In genomic region chr14:73489481-73490175, GRCh38 we compare ENCODE assay signal across 16 cellular contexts. TPM values are rescaled to one million over a fixed set of nuclear protein-coding genes. Genes with fewer than 3 reads are reported as not detected.
DNase-seq lines count a peak whose midpoint lies in the region; FAIRE-seq and TF ChIP-seq lines count a peak whose summit lies in the region.
"Had no signal": no experiment of that assay in that cellular context is flagged by ENCODE, and none has a peak within 500 bp of the region (broad histone marks: within the 10 kb centered on the region; RNA-seq: fewer than 3 reads in every experiment).

No MANE protein-coding gene starts in this region.

- H2AFZ ChIP-seq in astrocyte (ENCODE audit: low read depth, low read length) (no peak overlapping the region), neural progenitor cell (replicated peaks) (no peak overlapping the region)

- H3K27me3 Mint-ChIP-seq in T-helper 2 cell treated with Interferon-gamma antibody and Interleukin-4, amounts not matched to agents 5 μg/mL and 100 μg/mL, for 36 hours (ENCODE audit: low read depth) = peaks cover 8% of the 10 kb centered on the region
- H3K27me3 Mint-ChIP-seq in IgD-negative memory B cell = peaks cover 6% of the 10 kb centered on the region
- H3K27me3 Mint-ChIP-seq in astrocyte (ENCODE audit: low read depth, unreplicated experiment) = no peaks in the 10 kb centered on the region
- H3K27me3 Mint-ChIP-seq in neural progenitor cell (ENCODE audit: insufficient read depth, low read depth) = peaks cover 7% of the 10 kb centered on the region

- TF ChIP-seq CTCF in astrocyte (IDR thresholded peaks at IDR 0.05; ENCODE audit: insufficient read depth, low read depth, low read length) (no peak), neural progenitor cell (IDR thresholded peaks at IDR 0.05) (no peak), esophagus squamous epithelium (IDR thresholded peaks at IDR 0.05) (no peak), kidney (IDR thresholded peaks at IDR 0.05; ENCODE audit: borderline replicate concordance, extremely low read depth, insufficient read depth) (no peak)

- H3K79me2 ChIP-seq in astrocyte (ENCODE audit: insufficient read depth, low read length) (peaks cover 32% of the 10 kb centered on the region), neural progenitor cell (ENCODE audit: low read depth) (peaks cover 30% of the 10 kb centered on the region)

- peaks cover 23% of the 10 kb centered on the region for H3K36me3 Mint-ChIP-seq in T-helper 2 cell treated with Interferon-gamma antibody and Interleukin-4, amounts not matched to agents 5 μg/mL and 100 μg/mL, for 36 hours (ENCODE audit: low read depth)
- peaks cover 5% of the 10 kb centered on the region for H3K36me3 Mint-ChIP-seq in IgD-negative memory B cell
- peaks cover 4% of the 10 kb centered on the region for H3K36me3 Mint-ChIP-seq in astrocyte (ENCODE audit: low read depth, unreplicated experiment)
- peaks cover 19% of the 10 kb centered on the region for H3K36me3 Mint-ChIP-seq in neural progenitor cell

- WGBS in esophagus squamous epithelium, 2 donors = 62 to 74% methylated on average over 6 of the region's 6 CpGs

- TF ChIP-seq POLR2A in esophagus squamous epithelium (IDR thresholded peaks at IDR 0.05) = no peak

- H3K9ac ChIP-seq in astrocyte (ENCODE audit: low read length) = no peak overlapping the region
- no peak overlapping the region for H3K9ac ChIP-seq in neural progenitor cell
- H3K9ac ChIP-seq in kidney (ENCODE audit: low read length in 2 of 2) = no peak overlapping the region

- H3K4me3 ChIP-seq in astrocyte (ENCODE audit: insufficient read depth, low read depth, low read length) (no peak overlapping the region), neural progenitor cell (no peak overlapping the region), esophagus squamous epithelium (no peak overlapping the region), kidney (ENCODE audit: low read length in 2 of 2) (no peak overlapping the region)

- H3F3A ChIP-seq in neural progenitor cell (ENCODE audit: low read depth) = peaks cover 19% of the 10 kb centered on the region

- H4K20me1 ChIP-seq in astrocyte (ENCODE audit: insufficient read depth, low read length) (peaks cover 32% of the 10 kb centered on the region), neural progenitor cell (ENCODE audit: low read depth) (peaks cover 28% of the 10 kb centered on the region)

- peaks cover 15% of the 10 kb centered on the region for H3K4me1 ChIP-seq in astrocyte (ENCODE audit: insufficient read depth, low read length)
- peaks cover 20% of the 10 kb centered on the region for H3K4me1 ChIP-seq in neural progenitor cell
- peaks cover 8 to 42% (median 27%) of the 10 kb centered on the region in 3 donors for H3K4me1 ChIP-seq in esophagus squamous epithelium
- peaks cover 6 to 15% of the 10 kb centered on the region in 2 donors for H3K4me1 ChIP-seq in kidney (ENCODE audit: control insufficient read depth in 1 of 2, insufficient read depth in 1 of 2, low read depth in 1 of 2, low read length in 2 of 2)

- H3K4me3 Mint-ChIP-seq in T-helper 2 cell treated with Interferon-gamma antibody and Interleukin-4, amounts not matched to agents 5 μg/mL and 100 μg/mL, for 36 hours = peak overlapping the region; percentile 50
- H3K4me3 Mint-ChIP-seq in IgD-negative memory B cell (peak overlapping the region; percentile 59 to 88 (median 68)), astrocyte (ENCODE audit: unreplicated experiment) (peak overlapping the region; percentile 71), neural progenitor cell (peak overlapping the region; percentile 69)

- no peak overlapping the region for H3K27ac Mint-ChIP-seq in T-helper 2 cell treated with Interferon-gamma antibody and Interleukin-4, amounts not matched to agents 5 μg/mL and 100 μg/mL, for 36 hours
- H3K27ac Mint-ChIP-seq in IgD-negative memory B cell = peak overlapping the region; percentile 31 to 68 (median 35)
- H3K27ac Mint-ChIP-seq in astrocyte (ENCODE audit: unreplicated experiment) = no peak overlapping the region
- no peak overlapping the region for H3K27ac Mint-ChIP-seq in neural progenitor cell

- no peak overlapping the region for H3K27ac ChIP-seq in astrocyte (ENCODE audit: low read depth, low read length)
- no peak overlapping the region for H3K27ac ChIP-seq in neural progenitor cell
- no peak overlapping the region for H3K27ac ChIP-seq in esophagus squamous epithelium
- H3K27ac ChIP-seq in kidney (ENCODE audit: low read depth in 2 of 2, low read length in 2 of 2) = no peak overlapping the region

- FAIRE-seq in astrocyte (lab: Jason Lieb, UNC) (no peak), kidney (lab: Jason Lieb, UNC) (no peak)
- FAIRE-seq: frontal cortex, GM19239, H54, small intestine had no signal

- no peak for DNase-seq in T-helper 2 cell treated with Interferon-gamma antibody and Interleukin-4, amounts not matched to agents 5 μg/mL and 100 μg/mL, for 36 hours (ENCODE audit: low spot score)
- DNase-seq in T-helper 2 cell (no peak), astrocyte (ENCODE audit: low read depth) (no peak), neural progenitor cell (ENCODE audit: low spot score) (no peak), esophagus squamous epithelium (lab: John Stamatoyannopoulos, UW) (no peak), kidney (no peak), COR-L47 (lab: John Stamatoyannopoulos, UW) (no peak)
- DNase-seq: activated naive CD4-positive, alpha-beta T cell treated with Interleukin-2 at 50 U/mL for 16 hours; DMS 273 treated with DMSO at 0.1 percent for 48 hours; kidney glomerular epithelial cell; small intestine had no signal

- no peaks in the 10 kb centered on the region for H3K27me3 ChIP-seq in astrocyte (ENCODE audit: insufficient read depth, low read length)
- peaks cover 5% of the 10 kb centered on the region for H3K27me3 ChIP-seq in neural progenitor cell
- H3K27me3 ChIP-seq in esophagus squamous epithelium = peaks cover 0 to 5% (median 0%) of the 10 kb centered on the region in 4 donors

- peaks cover 4% of the 10 kb centered on the region for H3K36me3 ChIP-seq in astrocyte (ENCODE audit: insufficient read depth, low read length)
- peaks cover 5% of the 10 kb centered on the region for H3K36me3 ChIP-seq in neural progenitor cell
- H3K36me3 ChIP-seq in esophagus squamous epithelium = peaks cover 0 to 10% (median 0%) of the 10 kb centered on the region in 3 donors
- peaks cover 0 to 6% of the 10 kb centered on the region in 2 donors for H3K36me3 ChIP-seq in kidney (ENCODE audit: control insufficient read depth in 1 of 2, insufficient read depth in 2 of 2, low read length in 2 of 2)

- no peak overlapping the region for H3K4me2 ChIP-seq in astrocyte (ENCODE audit: low read length)
- H3K4me2 ChIP-seq in neural progenitor cell = no peak overlapping the region

- H3K9me3 Mint-ChIP-seq in T-helper 2 cell treated with Interferon-gamma antibody and Interleukin-4, amounts not matched to agents 5 μg/mL and 100 μg/mL, for 36 hours = no peaks in the 10 kb centered on the region
- H3K9me3 Mint-ChIP-seq in IgD-negative memory B cell (no peaks in the 10 kb centered on the region), astrocyte (ENCODE audit: unreplicated experiment) (no peaks in the 10 kb centered on the region), neural progenitor cell (peaks cover 16% of the 10 kb centered on the region)
- H3K9me3 Mint-ChIP-seq: dendritic cell treated with granulocyte-macrophage colony-stimulating factor and Interleukin-4, amounts not matched to agents 40 ng/mL and 50 ng/mL, for 4 days had no signal

- intact Hi-C loops in esophagus squamous epithelium (cut with DNase I) = no loop called here
- intact Hi-C loops in kidney (cut with DNase I) = no loop called here

- H3K9me3 ChIP-seq in astrocyte (ENCODE audit: insufficient read depth, low read depth, low read length) (no peaks in the 10 kb centered on the region), neural progenitor cell (ENCODE audit: low read depth) (no peaks in the 10 kb centered on the region), esophagus squamous epithelium (no peaks in the 10 kb centered on the region), kidney (ENCODE audit: control insufficient read depth in 1 of 2, low read length in 2 of 2) (no peaks in the 10 kb centered on the region)

- peaks cover 21% of the 10 kb centered on the region for H3K4me1 Mint-ChIP-seq in T-helper 2 cell treated with Interferon-gamma antibody and Interleukin-4, amounts not matched to agents 5 μg/mL and 100 μg/mL, for 36 hours (ENCODE audit: low read depth)
- peaks cover 21 to 24% (median 22%) of the 10 kb centered on the region in 3 donors for H3K4me1 Mint-ChIP-seq in IgD-negative memory B cell
- peaks cover 3% of the 10 kb centered on the region for H3K4me1 Mint-ChIP-seq in astrocyte (ENCODE audit: low read depth, unreplicated experiment)
- H3K4me1 Mint-ChIP-seq in neural progenitor cell = peaks cover 19% of the 10 kb centered on the region

RNA-seq across cellular contexts. Expression of gene RIOX1, which starts 1.1 kb away (rescaled TPM):
- 20.8 TPM for polyA plus RNA-seq in IgD-negative memory B cell
- 11.3 and 12.5 TPM in 2 replicates for total RNA-seq in astrocyte
- total RNA-seq in neural progenitor cell (ENCODE audit: low replicate concordance) = 14.9 and 28.8 TPM in 2 replicates
- total RNA-seq in esophagus squamous epithelium = 10 to 100 TPM; 13.4 to 20.2 (median 15.0) TPM
- total RNA-seq in kidney = 12.4 TPM
- 7.7 TPM for polyA plus RNA-seq in kidney (ENCODE audit: insufficient read depth, low read depth, low replicate concordance)

RNA-seq across cellular contexts. Expression of gene NUMB, which starts 31.3 kb away (rescaled TPM):
- polyA plus RNA-seq in IgD-negative memory B cell (58.3 TPM), kidney (ENCODE audit: insufficient read depth, low read depth, low replicate concordance) (42.4 TPM)
- total RNA-seq in astrocyte (89.2 and 93.9 TPM in 2 replicates), neural progenitor cell (ENCODE audit: low replicate concordance) (33.5 and 37.2 TPM in 2 replicates), esophagus squamous epithelium (10 to 100 TPM; 27.7 to 52.8 (median 34.2) TPM), kidney (104 TPM)

RNA-seq across cellular contexts. Expression of gene ACOT1, which starts 47.3 kb away (rescaled TPM):
- polyA plus RNA-seq in IgD-negative memory B cell (3.7 TPM), kidney (ENCODE audit: insufficient read depth, low read depth, low replicate concordance) (43.0 TPM)
- total RNA-seq in astrocyte (2.1 and 2.5 TPM in 2 replicates), neural progenitor cell (ENCODE audit: low replicate concordance) (0.31 and 0.94 TPM in 2 replicates), esophagus squamous epithelium (1 to 10 TPM; 2.3 to 6.1 (median 4.9) TPM), kidney (10.9 TPM)

Comparison
In these comparisons a context has a peak if more than half of its experiments do, and no peak if none do; other contexts are left out.
1. H3K27ac Mint-ChIP-seq: peak in IgD-negative memory B cell (3 of 3); none in T-helper 2 cell treated with Interferon-gamma antibody and Interleukin-4, amounts not matched to agents 5 μg/mL and 100 μg/mL, for 36 hours (single experiment), astrocyte (single experiment) and neural progenitor cell (single experiment).
2. Peak in every context shown above with its lines, with median percentiles within 50 percentile points of each other: H3K4me3 Mint-ChIP-seq.